Comparison of ENCODE assay signal across 25 cellular contexts in the genomic region with DNA sequence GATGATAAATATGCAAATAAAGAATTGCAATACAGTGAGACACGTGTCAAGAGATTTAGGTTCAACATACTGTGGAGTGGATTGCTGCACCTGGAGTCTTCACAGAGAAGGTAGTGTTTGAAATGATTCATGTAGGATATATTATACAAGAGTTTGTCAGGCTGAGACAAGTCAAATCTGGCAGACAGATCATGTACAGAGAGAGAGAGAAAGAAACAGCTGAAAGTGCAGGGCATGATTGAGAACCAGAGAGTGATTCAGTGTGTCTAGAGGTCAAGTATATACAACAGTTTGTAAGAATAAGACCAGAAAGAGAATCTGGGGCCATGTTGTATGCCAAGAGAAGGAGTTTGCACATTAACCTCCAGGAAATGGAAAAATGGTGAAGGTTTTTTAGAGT. TPM values are rescaled to one million over a fixed set of nuclear protein-coding genes. Genes with fewer than 3 reads are reported as not detected.
A peak's percentile ranks its signal among the peaks of the same experiment; 100 is the strongest.
DNase-seq lines count a peak whose midpoint lies in the region; ATAC-seq and TF ChIP-seq lines count a peak whose summit lies in the region.
"Had no signal": no experiment of that assay in that cellular context is flagged by ENCODE, and none has a peak within 500 bp of the region (broad histone marks: within the 10 kb centered on the region; RNA-seq: fewer than 3 reads in every experiment).

No MANE protein-coding gene starts in this region.

- no peaks in the 10 kb centered on the region for H3K27me3 Mint-ChIP-seq in MCF 10A (ENCODE audit: insufficient read depth, unreplicated experiment)
- no peaks in the 10 kb centered on the region for H3K27me3 Mint-ChIP-seq in effector memory CD8-positive, alpha-beta T cell

- TF ChIP-seq POLR2A in breast epithelium (IDR thresholded peaks at IDR 0.05), result no peak

- H3K9me3 ChIP-seq in breast epithelium, result no peaks in the 10 kb centered on the region
- H3K9me3 ChIP-seq: gastroesophageal sphincter, HAP-1, left ventricle myocardium inferior, pancreas, right atrium auricular region, transverse colon had no signal

- peaks cover 23% of the 10 kb centered on the region for H3K4me1 Mint-ChIP-seq in MCF 10A (ENCODE audit: insufficient read depth, unreplicated experiment)
- peaks cover 11 to 20% of the 10 kb centered on the region in 2 donors for H3K4me1 Mint-ChIP-seq in effector memory CD8-positive, alpha-beta T cell (ENCODE audit: low read depth in 2 of 2)

- no peaks in the 10 kb centered on the region for H3K36me3 ChIP-seq in breast epithelium
- H3K36me3 ChIP-seq: gastroesophageal sphincter, HAP-1, left ventricle myocardium inferior, pancreas, right atrium auricular region, transverse colon had no signal

- no peak for DNase-seq in activated CD4-positive, CD25-positive, alpha-beta regulatory T cell treated with anti-CD3 and anti-CD28 coated beads, Interleukin-2, amount 50 U/mL, for 72 hours
- peak; percentile 37 for DNase-seq in MCF 10A (ENCODE audit: unreplicated experiment)
- DNase-seq in breast epithelium (ENCODE audit: low spot score in 2 of 2), result no peak
- no peak for DNase-seq in effector memory CD8-positive, alpha-beta T cell
- DNase-seq in HuH-7 (ENCODE audit: low spot score), result no peak
- DNase-seq: effector CD8-positive, alpha-beta T cell; hypothalamus; left ventricle myocardium inferior; NCI-H1105 treated with DMSO at 0.1 percent for 48 hours; NCI-H2029; NCI-H774; nephron progenitor cell; pancreas; RPMI8226; stimulated activated CD4-positive, alpha-beta T cell treated with anti-CD3 and anti-CD28 coated beads, Interleukin-4, amount 100 ng/mL, for 4 hours; stimulated activated naive CD4-positive, alpha-beta T cell treated with Interleukin-2 at 50 U/mL for 16 hours; transverse colon had no signal

- no peaks in the 10 kb centered on the region for H3K36me3 Mint-ChIP-seq in MCF 10A (ENCODE audit: insufficient read depth, unreplicated experiment)
- peaks cover 6% of the 10 kb centered on the region for H3K36me3 Mint-ChIP-seq in effector memory CD8-positive, alpha-beta T cell (ENCODE audit: insufficient read depth)

- no peak overlapping the region for H3K4me3 ChIP-seq in breast epithelium
- H3K4me3 ChIP-seq: gastroesophageal sphincter, HAP-1, left ventricle myocardium inferior, pancreas, right atrium auricular region, transverse colon had no signal

- intact Hi-C loops in MCF 10A (cut with micrococcal nuclease) (no loop called here), breast epithelium (cut with DNase I; ENCODE audit: low total_unique reads) (loop anchor here (5.0 kb wide), 1 partner anchor 641 kb away; no protein-coding TSS in a partner anchor)

- no peak overlapping the region for H3K27ac Mint-ChIP-seq in MCF 10A (ENCODE audit: low read depth, unreplicated experiment)
- H3K27ac Mint-ChIP-seq in effector memory CD8-positive, alpha-beta T cell, result no peak overlapping the region
- H3K27ac Mint-ChIP-seq: nephron progenitor cell had no signal

- peak; percentile 6 to 19 for ATAC-seq in activated CD4-positive, CD25-positive, alpha-beta regulatory T cell treated with anti-CD3 and anti-CD28 coated beads, Interleukin-2, amount 50 U/mL, for 24 hours
- peak; percentile 89 for ATAC-seq in esophagus mucosa
- ATAC-seq in effector memory CD8-positive, alpha-beta T cell (replicated peaks), result no peak
- no peak for ATAC-seq in HG03139 (IDR thresholded peaks at IDR 0.05; ENCODE audit: unreplicated experiment)
- ATAC-seq: gastroesophageal sphincter, pancreas, SK-N-SH treated with all-trans-retinoic acid at 6 μM for 48 hours had no signal

- no peaks in the 10 kb centered on the region for H3K27me3 ChIP-seq in breast epithelium
- H3K27me3 ChIP-seq: gastroesophageal sphincter, pancreas, right atrium auricular region, transverse colon had no signal

- no peak overlapping the region for H3K4me3 Mint-ChIP-seq in MCF 10A (ENCODE audit: unreplicated experiment)
- no peak overlapping the region for H3K4me3 Mint-ChIP-seq in effector memory CD8-positive, alpha-beta T cell
- H3K4me3 Mint-ChIP-seq: nephron progenitor cell had no signal

- TF ChIP-seq CTCF in MCF 10A (IDR thresholded peaks at IDR 0.05; ENCODE audit: unreplicated experiment), result no peak
- TF ChIP-seq CTCF in breast epithelium (IDR thresholded peaks at IDR 0.05), result no peak

- H3K27ac ChIP-seq in breast epithelium, result no peak overlapping the region
- H3K27ac ChIP-seq: 22Rv1, gastroesophageal sphincter, left ventricle myocardium inferior, pancreas, right atrium auricular region, transverse colon had no signal

- no peaks in the 10 kb centered on the region for H3K9me3 Mint-ChIP-seq in MCF 10A (ENCODE audit: unreplicated experiment)
- H3K9me3 Mint-ChIP-seq in effector memory CD8-positive, alpha-beta T cell, result no peaks in the 10 kb centered on the region
- H3K9me3 Mint-ChIP-seq: nephron progenitor cell had no signal

- CTCF ChIA-PET in MCF 10A (lab: Yijun Ruan, JAX), result interaction anchor here (0.7 to 3.8 kb wide), 8 partner anchors 9 to 294 kb away, joined by 3 to 15 read pairs (median 4); no protein-coding TSS in a partner anchor

- H3K4me1 ChIP-seq in breast epithelium, result no peaks in the 10 kb centered on the region

- POLR2A ChIA-PET in MCF 10A (lab: Yijun Ruan, JAX), result interaction anchor here (0.7 to 6.0 kb wide), 12 partner anchors 9 to 135 kb away, joined by 3 to 96 read pairs (median 5); a partner anchor contains a TSS

- BruUV-seq in MCF 10A (replicated peaks; lab: Mats Ljungman, UMichigan), result no TSS peak

RNA-seq across cellular contexts. Expression of a gene that starts 2.1 kb away (rescaled TPM):
- total RNA-seq in MCF 10A (2022), result 20.1 and 21.4 TPM in 2 replicates
- total RNA-seq in breast epithelium, result 10 to 100 TPM; 18.4 to 43.5 (median 34.7) TPM
- 11.5 TPM for total RNA-seq in esophagus mucosa

Comparison
In these comparisons a context has a peak if more than half of its experiments do, and no peak if none do; other contexts are left out.
1. ATAC-seq: peak in activated CD4-positive, CD25-positive, alpha-beta regulatory T cell treated with anti-CD3 and anti-CD28 coated beads, Interleukin-2, amount 50 U/mL, for 24 hours (2 of 2) and esophagus mucosa (single experiment); none in effector memory CD8-positive, alpha-beta T cell (single experiment) and HG03139 (single experiment).